In genomic region chr12:122183588-122183940, GRCh38 we compare ENCODE assay signal across 9 cellular contexts. TPM values are rescaled to one million over a fixed set of nuclear protein-coding genes. Genes with fewer than 3 reads are reported as not detected.
DNase-seq lines count a peak whose midpoint lies in the region; ATAC-seq, FAIRE-seq and TF ChIP-seq lines count a peak whose summit lies in the region.
"Had no signal": no experiment of that assay in that cellular context is flagged by ENCODE, and none has a peak within 500 bp of the region (broad histone marks: within the 10 kb centered on the region; RNA-seq: fewer than 3 reads in every experiment).

No MANE protein-coding gene starts in this region.

- peak overlapping the region; percentile 68 for H3K4me3 Mint-ChIP-seq in activated T-cell treated with anti-CD3 and anti-CD28 coated beads, Interleukin-2, amount 50 U/mL, for 4 hours
- peak overlapping the region; percentile 78 for H3K4me3 Mint-ChIP-seq in memory B cell

- H3K27ac Mint-ChIP-seq in memory B cell, result no peak overlapping the region
- H3K27ac Mint-ChIP-seq: CD4-positive, alpha-beta T cell had no signal

- no peaks in the 10 kb centered on the region for H3K36me3 Mint-ChIP-seq in activated T-cell treated with anti-CD3 and anti-CD28 coated beads, Interleukin-2, amount 50 U/mL, for 4 hours (ENCODE audit: insufficient read depth)
- no peaks in the 10 kb centered on the region for H3K36me3 Mint-ChIP-seq in memory B cell

- CTCF ChIA-PET in GM10248 (lab: Yijun Ruan, JAX), result no interaction called here

- H3K36me3 ChIP-seq in bronchial epithelial cell (ENCODE audit: control insufficient read depth, insufficient read depth, low read length) (no peaks in the 10 kb centered on the region), thoracic aorta (no peaks in the 10 kb centered on the region)

- H3K27me3 ChIP-seq in bronchial epithelial cell (ENCODE audit: control insufficient read depth, insufficient read depth, low read length) (no peaks in the 10 kb centered on the region), thoracic aorta (replicated peaks; ENCODE audit: insufficient read depth) (peaks cover 3% of the 10 kb centered on the region)

- peaks cover 15% of the 10 kb centered on the region for H3K27me3 Mint-ChIP-seq in activated T-cell treated with anti-CD3 and anti-CD28 coated beads, Interleukin-2, amount 50 U/mL, for 4 hours (ENCODE audit: low read depth)
- peaks cover 13% of the 10 kb centered on the region for H3K27me3 Mint-ChIP-seq in memory B cell

- peak; percentile 11 to 15 for ATAC-seq in activated T-cell treated with anti-CD3 and anti-CD28 coated beads, Interleukin-2, amount 50 U/mL, for 4 hours
- ATAC-seq in memory B cell (ENCODE audit: low read depth), result no peak
- no peak for ATAC-seq in thoracic aorta (ENCODE audit: insufficient number of reproducible peaks, low FRiP score, low read depth)

- no peaks in the 10 kb centered on the region for H3K9me3 Mint-ChIP-seq in activated T-cell treated with anti-CD3 and anti-CD28 coated beads, Interleukin-2, amount 50 U/mL, for 4 hours
- no peaks in the 10 kb centered on the region for H3K9me3 Mint-ChIP-seq in memory B cell
- H3K9me3 Mint-ChIP-seq: CD4-positive, alpha-beta T cell had no signal

- DNase-seq in activated T-cell treated with anti-CD3 and anti-CD28 coated beads, Interleukin-2, amount 50 U/mL, for 4 hours, result no peak
- DNase-seq in activated T-cell treated with anti-CD3 and anti-CD28 coated beads for 4 hours (no peak), bronchial epithelial cell (ENCODE audit: low read depth) (no peak), memory B cell (ENCODE audit: low spot score in 2 of 2) (no peak), thoracic aorta (ENCODE audit: low spot score) (no peak), GM10248 (ENCODE audit: extremely low spot score) (no peak), OCI-M2 (lab: John Stamatoyannopoulos, UW; ENCODE audit: unreplicated experiment) (no peak), NCI-H510A treated with DMSO at 0.1 percent for 48 hours (lab: John Stamatoyannopoulos, UW) (no peak)

- no peak for FAIRE-seq in bronchial epithelial cell (lab: Jason Lieb, UNC)

- peaks cover 10% of the 10 kb centered on the region for H3K4me1 Mint-ChIP-seq in activated T-cell treated with anti-CD3 and anti-CD28 coated beads, Interleukin-2, amount 50 U/mL, for 4 hours (ENCODE audit: low read depth)
- peaks cover 12% of the 10 kb centered on the region for H3K4me1 Mint-ChIP-seq in memory B cell

- TF ChIP-seq CTCF in bronchial epithelial cell (IDR thresholded peaks at IDR 0.05; ENCODE audit: insufficient read depth, low read length, severe bottlenecking) (no peak), thoracic aorta (IDR thresholded peaks at IDR 0.05) (no peak), GM10248 (IDR thresholded peaks at IDR 0.05; ENCODE audit: control extremely low read depth, extremely low read depth, low read depth, missing control alignments) (no peak)

- H3K27ac ChIP-seq in thoracic aorta, result no peak overlapping the region

- POLR2A ChIA-PET in GM10248 (lab: Yijun Ruan, JAX), result no interaction called here

- no peaks in the 10 kb centered on the region for H3K9me3 ChIP-seq in thoracic aorta

- H3K4me1 ChIP-seq in thoracic aorta (ENCODE audit: control insufficient read depth in 1 of 2, low read depth in 2 of 2), result peaks cover 5 to 8% of the 10 kb centered on the region in 2 donors

- peak overlapping the region; percentile 47 for H3K4me3 ChIP-seq in bronchial epithelial cell (ENCODE audit: low read depth, low read length)
- H3K4me3 ChIP-seq in thoracic aorta, result peak overlapping the region; percentile 79

RNA-seq across cellular contexts. Expression of gene LRRC43, which starts 0.6 kb away (rescaled TPM):
- under 1 TPM in 1 of 3 donors, not detected in 2; 0.28 TPM for total RNA-seq in activated T-cell treated with anti-CD3 and anti-CD28 coated beads, Interleukin-2, amount 50 U/mL, for 4 hours
- total RNA-seq in bronchial epithelial cell, result under 0.01 and 0.51 TPM in 2 replicates
- not detected for total RNA-seq in thoracic aorta
- total RNA-seq: CD4-positive, alpha-beta T cell had no signal

RNA-seq across cellular contexts. Expression of gene IL31, which starts 9.5 kb away (rescaled TPM):
- 10 to 100 TPM in 1 of 3 donors, 1 to 10 TPM in 2; 3.1 to 31.4 (median 5.3) TPM for total RNA-seq in activated T-cell treated with anti-CD3 and anti-CD28 coated beads, Interleukin-2, amount 50 U/mL, for 4 hours
- total RNA-seq in bronchial epithelial cell, result not detected in 2 replicates
- total RNA-seq in thoracic aorta, result not detected
- total RNA-seq: CD4-positive, alpha-beta T cell had no signal

RNA-seq across cellular contexts. Expression of gene B3GNT4, which starts 19.9 kb away (rescaled TPM):
- under 1 TPM; 0.16 to 0.43 (median 0.19) TPM for total RNA-seq in activated T-cell treated with anti-CD3 and anti-CD28 coated beads, Interleukin-2, amount 50 U/mL, for 4 hours
- total RNA-seq in bronchial epithelial cell, result 0.53 and 2.0 TPM in 2 replicates
- total RNA-seq in thoracic aorta, result 1 to 10 TPM in 1 of 2 donors, not detected in 1; 2.4 TPM
- total RNA-seq: CD4-positive, alpha-beta T cell had no signal

RNA-seq across cellular contexts. Expression of gene DIABLO, which starts 42.3 kb away (rescaled TPM):
- total RNA-seq in activated T-cell treated with anti-CD3 and anti-CD28 coated beads, Interleukin-2, amount 50 U/mL, for 4 hours, result 10 to 100 TPM; 66.4 to 75.3 (median 72.5) TPM
- total RNA-seq in bronchial epithelial cell, result 52.9 and 78.7 TPM in 2 replicates
- total RNA-seq in thoracic aorta, result 10 to 100 TPM; 34.7 to 48.8 TPM

Comparison
In these comparisons a context has a peak if more than half of its experiments do, and no peak if none do; other contexts are left out.
1. ATAC-seq: peak in activated T-cell treated with anti-CD3 and anti-CD28 coated beads, Interleukin-2, amount 50 U/mL, for 4 hours (2 of 2); none in memory B cell (single experiment) and thoracic aorta (single experiment).